In the genomic region with DNA sequence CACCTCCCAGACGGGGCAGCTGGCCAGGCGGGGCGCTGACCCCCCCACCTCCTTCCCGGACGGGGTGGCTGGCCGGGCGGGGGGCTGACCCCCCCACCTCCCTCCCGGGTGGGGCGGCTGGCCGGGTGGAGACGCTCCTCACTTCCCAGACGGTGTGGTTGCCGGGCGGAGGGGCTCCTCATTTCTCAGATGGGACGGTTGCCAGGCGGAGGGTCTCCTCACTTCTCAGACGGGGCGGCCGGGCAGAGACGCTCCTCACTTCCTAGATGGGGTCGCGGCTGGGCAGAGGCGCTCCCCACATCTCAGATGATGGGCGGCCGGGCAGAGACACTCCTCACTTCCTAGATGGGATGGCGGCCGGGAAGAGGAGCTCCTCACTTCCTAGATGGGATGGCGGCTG, we compare ENCODE assay signal across 4 cellular contexts. TPM values are rescaled to one million over a fixed set of nuclear protein-coding genes. Genes with fewer than 3 reads are reported as not detected.
"Had no signal": no experiment of that assay in that cellular context is flagged by ENCODE, and none has a peak within 500 bp of the region (broad histone marks: within the 10 kb centered on the region; RNA-seq: fewer than 3 reads in every experiment).

No MANE protein-coding gene starts in this region.

RNA-seq across cellular contexts. Expression of a gene that starts 14.8 kb away (rescaled TPM):
- total RNA-seq: LHCN-M2, M059J, MCF 10A, NCI-H460 had no signal

RNA-seq across cellular contexts. Expression of a gene that starts 16.3 kb away (rescaled TPM):
- total RNA-seq: LHCN-M2, M059J, MCF 10A, NCI-H460 had no signal

RNA-seq across cellular contexts. Expression of a gene that starts 24.2 kb away (rescaled TPM):
- total RNA-seq: LHCN-M2, M059J, MCF 10A, NCI-H460 had no signal

RNA-seq across cellular contexts. Expression of a gene that starts 56.0 kb away (rescaled TPM):
- total RNA-seq: LHCN-M2, M059J, MCF 10A, NCI-H460 had no signal

RNA-seq across cellular contexts. Expression of a gene that starts 59.0 kb away (rescaled TPM):
- total RNA-seq: LHCN-M2, M059J, MCF 10A, NCI-H460 had no signal
